ENCODE assay signal across 29 cellular contexts in the genomic region with DNA sequence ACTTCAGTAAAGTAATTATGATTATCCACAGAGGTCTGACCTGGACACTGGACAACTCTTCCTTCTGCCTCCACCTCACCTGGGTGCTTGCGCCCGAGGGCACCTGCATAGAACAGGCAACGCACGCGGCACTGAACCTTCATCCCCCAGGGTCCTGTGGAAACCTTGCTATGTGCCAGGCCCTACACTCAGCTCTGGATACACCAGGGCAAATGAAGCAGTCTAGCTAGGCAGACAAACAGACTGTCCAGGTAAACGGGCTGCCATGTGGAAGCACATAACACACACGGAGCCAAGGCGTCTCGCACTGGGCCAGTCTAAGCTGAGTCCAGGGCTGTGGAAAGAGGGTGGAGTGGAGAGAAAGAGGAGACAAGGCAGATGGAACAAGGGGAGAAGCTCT.
"Had no signal": no experiment of that assay in that cellular context is flagged by ENCODE, and none has a peak within 500 bp of the region (broad histone marks: within the 10 kb centered on the region; RNA-seq: fewer than 3 reads in every experiment).

No MANE protein-coding gene starts in this region.

- FAIRE-seq: astrocyte had no signal

- H3K4me3 ChIP-seq: coronary artery, left lung, lung, mucosa of descending colon, right atrium auricular region, smooth muscle cell, stomach, thyroid gland had no signal

- H3K27ac ChIP-seq: brain microvascular endothelial cell, coronary artery, left lung, parathyroid adenoma, right atrium auricular region, stomach, thyroid gland, WERI-Rb-1 had no signal

- DNase-seq: activated CD4-positive, alpha-beta T cell treated with anti-CD3 and anti-CD28 coated beads for 48 hours; activated CD4-positive, alpha-beta T cell treated with anti-CD3 and anti-CD28 coated beads, Interleukin-2, amount 50 U/mL, for 48 hours; activated naive CD4-positive, alpha-beta T cell; activated naive CD8-positive, alpha-beta T cell treated with anti-CD3 and anti-CD28 coated beads, Interleukin-2, amount 10 ng/mL, durations not matched to agents 7 days and 5 days; activated T-cell treated with anti-CD3 and anti-CD28 coated beads, Interleukin-2, amount 50 U/mL, for 4 hours; brain microvascular endothelial cell; foreskin fibroblast; hypothalamus; immature natural killer cell; left lung; mesendoderm; mucosa of descending colon; nucleus accumbens; stimulated activated CD4-positive, alpha-beta T cell treated with anti-CD3 and anti-CD28 coated beads, Interleukin-15, amount 100 ng/mL, for 24 hours; stimulated activated naive B cell treated with anti-CD40 and anti-IgM and Interleukin-4, amounts not matched to agents 10 μg/mL and 1 μg/mL and 100 μg/mL, for 72 hours; stomach; T-helper 17 cell; T1000; thyroid gland; WERI-Rb-1 had no signal

- H3K27me3 ChIP-seq: brain microvascular endothelial cell, right atrium auricular region, thyroid gland had no signal

- H3K4me1 ChIP-seq: parathyroid adenoma, thyroid gland had no signal

- H2AFZ ChIP-seq: parathyroid adenoma had no signal

- ATAC-seq: activated CD4-positive, CD25-positive, alpha-beta regulatory T cell treated with anti-CD3 and anti-CD28 coated beads, Interleukin-2, amount 50 U/mL, for 24 hours; activated T-cell treated with anti-CD3 and anti-CD28 coated beads, Interleukin-2, amount 50 U/mL, for 4 hours; activated T-helper 17 cell treated with anti-CD3 and anti-CD28 coated beads, Interleukin-2, amount 50 U/mL, for 72 hours; esophagus mucosa; left lung; mucosa of descending colon; stimulated activated naive B cell treated with anti-CD40 and anti-IgM and Interleukin-4, amounts not matched to agents 10 μg/mL and 1 μg/mL and 100 μg/mL, for 72 hours; T-helper 17 cell had no signal

- H3K9me3 ChIP-seq: left lung, mucosa of descending colon, right atrium auricular region, stomach, thyroid gland had no signal

- H3K4me2 ChIP-seq: smooth muscle cell had no signal

- H3K36me3 ChIP-seq: brain microvascular endothelial cell, left lung, right atrium auricular region, stomach, thyroid gland, WERI-Rb-1 had no signal

- H3K79me2 ChIP-seq: parathyroid adenoma had no signal

- H3K9ac ChIP-seq: parathyroid adenoma had no signal
